Comparison of ENCODE assay signal across 13 cellular contexts in the genomic region with DNA sequence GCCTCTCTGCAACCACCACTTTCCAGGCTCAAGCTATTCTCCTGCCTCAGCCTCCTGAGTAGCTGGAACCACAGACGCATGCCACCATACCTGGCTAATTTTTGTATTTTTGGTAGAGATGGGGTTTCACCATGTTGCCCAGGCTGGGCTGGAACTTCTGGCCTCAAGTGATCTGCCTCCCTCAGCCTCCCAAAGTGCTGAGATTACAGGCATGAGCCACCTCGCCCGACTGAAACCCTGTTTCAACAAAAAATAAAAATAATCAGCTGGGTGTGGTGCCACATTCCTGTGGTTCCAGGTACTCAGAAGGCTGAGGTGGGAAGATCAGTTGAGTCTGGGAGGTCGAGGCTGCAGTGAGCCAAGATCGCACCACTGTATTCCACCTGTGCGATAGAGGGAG. TPM values are rescaled to one million over a fixed set of nuclear protein-coding genes. Genes with fewer than 3 reads are reported as not detected.
DNase-seq lines count a peak whose midpoint lies in the region; ATAC-seq and TF ChIP-seq lines count a peak whose summit lies in the region.
"Not testable (repeated sequence)": the region's sequence is repeated elsewhere in the genome, so short reads cannot be mapped to it uniquely, and the experiment has no call there.
"Had no signal": no experiment of that assay in that cellular context is flagged by ENCODE, and none has a peak within 500 bp of the region (broad histone marks: within the 10 kb centered on the region; RNA-seq: fewer than 3 reads in every experiment).

No MANE protein-coding gene starts in this region.

- intact Hi-C loops in CD14-positive monocyte (cut with micrococcal nuclease); right lobe of liver (cut with DNase I); stomach (cut with DNase I; ENCODE audit: low total_unique reads): not testable (repeated sequence)
- intact Hi-C loops in PC-3 (cut with micrococcal nuclease): loop anchor here (10.0 kb wide), 1 partner anchor 288 kb away; no protein-coding TSS in a partner anchor

- not testable (repeated sequence) for H2AK5ac ChIP-seq in neuronal stem cell (ENCODE audit: low read depth, low read length)

- H3K27me3 ChIP-seq in HL-60 (ENCODE audit: insufficient read depth, poor library complexity, severe bottlenecking); PC-3 (ENCODE audit: low read length); hepatocyte; right lobe of liver; stomach: not testable (repeated sequence)
- peaks cover 0 to 26% (median 0%) of the 10 kb centered on the region in 3 experiments for H3K27me3 ChIP-seq in neuronal stem cell (ENCODE audit: control insufficient read depth in 3 of 3, insufficient read depth in 3 of 3, low read depth in 1 of 3, low read length in 3 of 3)

- not testable (repeated sequence) for H3K4me1 ChIP-seq in PC-3 (ENCODE audit: insufficient read depth, low read length); neuronal stem cell (ENCODE audit: control insufficient read depth in 2 of 2, insufficient read depth in 1 of 2, low read depth in 1 of 2, low read length in 2 of 2)
- peaks cover 19% of the 10 kb centered on the region for H3K4me1 ChIP-seq in hepatocyte (ENCODE audit: insufficient read depth)
- peaks cover 0 to 76% (median 30%) of the 10 kb centered on the region in 4 donors for H3K4me1 ChIP-seq in right lobe of liver
- peaks cover 0 to 13% (median 3%) of the 10 kb centered on the region in 4 donors for H3K4me1 ChIP-seq in stomach

- not testable (repeated sequence) for H3K9me3 Mint-ChIP-seq in CD14-positive monocyte

- H3K4me3 ChIP-seq in HL-60 (replicated peaks; ENCODE audit: insufficient read depth, low read length); PC-3 (ENCODE audit: low read length); epithelial cell of esophagus (ENCODE audit: low read length); hepatocyte; neuronal stem cell (ENCODE audit: low read length in 2 of 2); stomach: not testable (repeated sequence)
- H3K4me3 ChIP-seq in right lobe of liver: peak overlapping the region; percentile 55 to 73 (median 56)

- peak overlapping the region; percentile 46 for H3K27ac ChIP-seq in HL-60 (replicated peaks)
- not testable (repeated sequence) for H3K27ac ChIP-seq in PC-3 (ENCODE audit: low read length); neuronal stem cell (replicated peaks; ENCODE audit: low read length); stomach
- peak overlapping the region; percentile 63 for H3K27ac ChIP-seq in hepatocyte
- H3K27ac ChIP-seq in right lobe of liver: peak overlapping the region; percentile 70 to 95 (median 86)

- not testable (repeated sequence) for H4K91ac ChIP-seq in neuronal stem cell (ENCODE audit: low read depth, low read length, poor library complexity)

- not testable (repeated sequence) for H2BK12ac ChIP-seq in neuronal stem cell (ENCODE audit: low read length)

- not testable (repeated sequence) for H3K9ac ChIP-seq in PC-3 (ENCODE audit: low read length); neuronal stem cell (ENCODE audit: low read depth, low read length, poor library complexity)

- peaks cover 60% of the 10 kb centered on the region for H3K4me1 Mint-ChIP-seq in CD14-positive monocyte

- H3K79me1 ChIP-seq in neuronal stem cell (ENCODE audit: low read depth, low read length): not testable (repeated sequence)

- H3K9me3 ChIP-seq in PC-3 (ENCODE audit: low read length); hepatocyte (ENCODE audit: low read depth); right lobe of liver; neuronal stem cell (replicated peaks in 1 of 2; ENCODE audit: control insufficient read depth in 2 of 2, insufficient read depth in 1 of 2, low read depth in 1 of 2, low read length in 2 of 2); stomach: not testable (repeated sequence)

- H3K4me2 ChIP-seq in PC-3 (ENCODE audit: low read length); hepatocyte; neuronal stem cell (ENCODE audit: insufficient read depth, low read length, poor library complexity, severe bottlenecking): not testable (repeated sequence)

- H3K36me3 ChIP-seq in PC-3 (ENCODE audit: low read depth, low read length); hepatocyte (replicated peaks; ENCODE audit: insufficient read depth, low read depth); right lobe of liver; neuronal stem cell (replicated peaks in 1 of 2; ENCODE audit: control insufficient read depth in 2 of 2, insufficient read depth in 2 of 2, low read length in 2 of 2); stomach: not testable (repeated sequence)

- not testable (repeated sequence) for H4K20me1 ChIP-seq in PC-3 (ENCODE audit: low read length); hepatocyte (ENCODE audit: insufficient read depth, poor library complexity, severe bottlenecking)

- not testable (repeated sequence) for H4K8ac ChIP-seq in neuronal stem cell (ENCODE audit: low read depth, low read length)

- not testable (repeated sequence) for H2BK5ac ChIP-seq in neuronal stem cell (ENCODE audit: low read length)

- not testable (repeated sequence) for H3K4me3 Mint-ChIP-seq in CD14-positive monocyte

- BruUV-seq in PC-3 (replicated peaks; lab: Mats Ljungman, UMichigan): not testable (repeated sequence)

- not testable (repeated sequence) for H3K18ac ChIP-seq in neuronal stem cell (ENCODE audit: low read length)

- H2AFZ ChIP-seq in PC-3 (ENCODE audit: low read length); hepatocyte: not testable (repeated sequence)
- peak overlapping the region; percentile 38 for H2AFZ ChIP-seq in neuronal stem cell (ENCODE audit: low read length)

- POLR2A ChIA-PET in PC-3 (lab: Charles Lee; ENCODE audit: unreplicated experiment): not testable (repeated sequence)

- H3K9me2 ChIP-seq in PC-3 (replicated peaks; ENCODE audit: low read length); hepatocyte (replicated peaks; ENCODE audit: insufficient read depth): not testable (repeated sequence)

- not testable (repeated sequence) for TF ChIP-seq POLR2A in right lobe of liver (IDR thresholded peaks at IDR 0.05); stomach (IDR thresholded peaks at IDR 0.05)

- CTCF ChIA-PET in PC-3 (lab: Charles Lee): not testable (repeated sequence)

- not testable (repeated sequence) for TF ChIP-seq EP300 in stomach (IDR thresholded peaks at IDR 0.05)

- H2BK15ac ChIP-seq in neuronal stem cell (ENCODE audit: low read length): not testable (repeated sequence)

- not testable (repeated sequence) for H3K4ac ChIP-seq in neuronal stem cell (ENCODE audit: low read length)

- not testable (repeated sequence) for H3K79me2 ChIP-seq in PC-3 (ENCODE audit: low read length); hepatocyte

- H3K36me3 Mint-ChIP-seq in CD14-positive monocyte: peaks cover 2 to 13% of the 10 kb centered on the region in 2 donors

- H3K27ac Mint-ChIP-seq in CD14-positive monocyte: peak overlapping the region in 5 of 7 donors; percentile 30 to 95 (median 74)

- H2BK120ac ChIP-seq in neuronal stem cell (ENCODE audit: low read depth, low read length): not testable (repeated sequence)

- 74% methylated on average over 6 of the region's 6 CpGs for WGBS in hepatocyte (ENCODE audit: low lambda C conversion rate, missing lambda C conversion rate)
- 43% methylated on average over 6 of the region's 6 CpGs for WGBS in right lobe of liver (ENCODE audit: insufficient coverage, low coverage, low lambda C conversion rate, missing lambda C conversion rate)
- WGBS in neuronal stem cell (ENCODE audit: extremely low coverage in 2 of 2, insufficient read length in 2 of 2, insufficient replicate concordance in 1 of 2), 2 donors: no CpG with 5 or more reads among the region's 6 CpGs
- 54 to 75% (median 57%) methylated on average over 6 of the region's 6 CpGs for WGBS in stomach, 5 donors

- ATAC-seq in PC-3, right lobe of liver: not testable (repeated sequence)

- DNase-seq in CD14-positive monocyte (ENCODE audit: low spot score); HL-60 (ENCODE audit: low read depth in 1 of 2, low spot score in 1 of 2); hepatocyte (ENCODE audit: low spot score); right lobe of liver; neuronal stem cell (ENCODE audit: low spot score): not testable (repeated sequence)
- DNase-seq in PC-3 (peak; percentile 21), epithelial cell of esophagus (ENCODE audit: low read depth) (peak; percentile 11), stomach (peak; percentile 23)

- H3K27me3 Mint-ChIP-seq in CD14-positive monocyte (ENCODE audit: low read depth in 3 of 3): not testable (repeated sequence)

- not testable (repeated sequence) for TF ChIP-seq CTCF in CD14-positive monocyte (IDR thresholded peaks at IDR 0.05); HL-60 (IDR thresholded peaks at IDR 0.05; ENCODE audit: insufficient read depth, low read length); PC-3 (conservative IDR thresholded peaks at IDR 0.05; ENCODE audit: low read depth, low read length); epithelial cell of esophagus (IDR thresholded peaks at IDR 0.05; ENCODE audit: insufficient read depth, low read depth, low read length, missing control alignments); hepatocyte (IDR thresholded peaks at IDR 0.05; ENCODE audit: poor library complexity); right lobe of liver (IDR thresholded peaks at IDR 0.05); stomach (IDR thresholded peaks at IDR 0.05)

- not testable (repeated sequence) for H3F3A ChIP-seq in PC-3 (ENCODE audit: low read length, unreplicated experiment)

- not testable (repeated sequence) for H3K23ac ChIP-seq in neuronal stem cell (ENCODE audit: low read depth, low read length, poor library complexity)

- H3K14ac ChIP-seq in neuronal stem cell (ENCODE audit: low read length): not testable (repeated sequence)

RNA-seq across cellular contexts. Expression of gene ITIH1, which starts 0.9 kb away (rescaled TPM):
- polyA plus RNA-seq in CD14-positive monocyte (1 to 10 TPM in 1 of 2 donors, under 1 TPM in 1; 0.75 to 1.3 TPM), hepatocyte (160 and 250 TPM in 2 replicates), stomach (1 to 10 TPM in 1 of 3 donors, not detected in 2; 1.9 TPM)
- total RNA-seq in PC-3 (2014; rRNA removed) (not detected in 2 replicates), hepatocyte (120 and 154 TPM in 2 replicates), right lobe of liver (1,000 to 10,000 TPM in 4 of 6 experiments, 100 to 1,000 TPM in 2; 376 to 1,846 (median 1,201) TPM), stomach (not detected)
- not detected for polyA plus RNA-seq in neuronal stem cell (2013, experiment 1 of 2)
- polyA plus RNA-seq in neuronal stem cell (2013, experiment 2 of 2): not detected
- total RNA-seq: CD4-positive, alpha-beta memory T cell; G401; H7 had no signal
- polyA plus RNA-seq: A549; BJ; CD4-positive, alpha-beta memory T cell had no signal

RNA-seq across cellular contexts. Expression of gene NEK4, which starts 5.7 kb away (rescaled TPM):
- polyA plus RNA-seq in CD14-positive monocyte (10 to 100 TPM; 13.7 to 17.4 TPM), hepatocyte (5.5 and 8.0 TPM in 2 replicates), stomach (1 to 10 TPM; 4.3 to 8.2 (median 6.3) TPM)
- total RNA-seq in PC-3 (2014; rRNA removed) (26.6 and 33.6 TPM in 2 replicates), hepatocyte (19.2 and 21.4 TPM in 2 replicates), right lobe of liver (10 to 100 TPM in 5 of 6 experiments, 1 to 10 TPM in 1; 7.3 to 18.9 (median 14.8) TPM), stomach (10 to 100 TPM in 4 of 5 donors, 1 to 10 TPM in 1; 7.1 to 30.7 (median 24.2) TPM)
- 15.7 TPM for polyA plus RNA-seq in neuronal stem cell (2013, experiment 1 of 2)
- 16.7 TPM for polyA plus RNA-seq in neuronal stem cell (2013, experiment 2 of 2)

RNA-seq across cellular contexts. Expression of gene ITIH3, which starts 18.1 kb away (rescaled TPM):
- not detected for polyA plus RNA-seq in CD14-positive monocyte
- total RNA-seq in PC-3 (2014; rRNA removed): not detected in 2 replicates
- total RNA-seq in hepatocyte: 53.6 and 63.3 TPM in 2 replicates
- 66.9 and 71.7 TPM in 2 replicates for polyA plus RNA-seq in hepatocyte
- total RNA-seq in right lobe of liver: 1,000 to 10,000 TPM in 3 of 6 experiments, 100 to 1,000 TPM in 3; 742 to 1,822 (median 982) TPM
- polyA plus RNA-seq in neuronal stem cell (2013, experiment 1 of 2): 0.07 TPM
- 0.08 TPM for polyA plus RNA-seq in neuronal stem cell (2013, experiment 2 of 2)
- 100 to 1,000 TPM in 1 of 5 donors, 1 to 10 TPM in 3, not detected in 1; 1.1 to 210 (median 6.4) TPM for total RNA-seq in stomach
- 10 to 100 TPM in 1 of 3 donors, under 1 TPM in 1, not detected in 1; 0.19 to 14.4 TPM for polyA plus RNA-seq in stomach
- total RNA-seq: CD4-positive, alpha-beta memory T cell; G401; H7 had no signal
- polyA plus RNA-seq: CD4-positive, alpha-beta memory T cell had no signal

RNA-seq across cellular contexts. Expression of gene ITIH4, which starts 54.0 kb away (rescaled TPM):
- polyA plus RNA-seq in CD14-positive monocyte (under 1 TPM in 1 of 2 donors, not detected in 1; 0.59 TPM), hepatocyte (80.8 and 91.3 TPM in 2 replicates), stomach (10 to 100 TPM in 2 of 3 donors, 1 to 10 TPM in 1; 7.1 to 41.7 (median 16.2) TPM)
- total RNA-seq in PC-3 (2014; rRNA removed) (0.80 TPM in 1 of 2 replicates, not detected in the other), hepatocyte (45.3 and 55.9 TPM in 2 replicates), right lobe of liver (1,000 to 10,000 TPM; 1,573 to 4,137 (median 3,531) TPM), stomach (100 to 1,000 TPM in 1 of 5 donors, 10 to 100 TPM in 2, 1 to 10 TPM in 2; 1.7 to 300 (median 20.9) TPM)
- 1.4 TPM for polyA plus RNA-seq in neuronal stem cell (2013, experiment 1 of 2)
- 1.7 TPM for polyA plus RNA-seq in neuronal stem cell (2013, experiment 2 of 2)

RNA-seq across cellular contexts. Expression of gene MUSTN1, which starts 58.3 kb away (rescaled TPM):
- polyA plus RNA-seq in CD14-positive monocyte (under 1 TPM in 1 of 2 donors, not detected in 1; 0.29 TPM), hepatocyte (0.27 TPM in 1 of 2 replicates, not detected in the other), stomach (10 to 100 TPM; 12.9 to 45.5 (median 17.9) TPM)
- total RNA-seq in PC-3 (2014; rRNA removed) (0.66 and 0.69 TPM in 2 replicates), hepatocyte (1.8 and 2.6 TPM in 2 replicates), right lobe of liver (1 to 10 TPM in 3 of 6 experiments, under 1 TPM in 1, not detected in 2; 0.59 to 9.9 (median 5.7) TPM), stomach (10 to 100 TPM in 1 of 5 donors, 1 to 10 TPM in 2, not detected in 2; 1.8 to 24.1 (median 4.5) TPM)
- 10.7 TPM for polyA plus RNA-seq in neuronal stem cell (2013, experiment 1 of 2)
- 10.5 TPM for polyA plus RNA-seq in neuronal stem cell (2013, experiment 2 of 2)
- total RNA-seq: G401 had no signal
- polyA plus RNA-seq: A549; BJ; CD4-positive, alpha-beta memory T cell had no signal

Comparison
In these comparisons a context has a peak if more than half of its experiments do, and no peak if none do; other contexts are left out.
1. RNA of gene ITIH1, which starts 0.9 kb away (total RNA-seq): 376 to 1,846 TPM in right lobe of liver and 120 to 154 TPM in hepatocyte; not detected in PC-3 and not detected in stomach; every median in the first group is over 100 times any median in the second.